ENCODE assay signal across 7 cellular contexts in the genomic region with DNA sequence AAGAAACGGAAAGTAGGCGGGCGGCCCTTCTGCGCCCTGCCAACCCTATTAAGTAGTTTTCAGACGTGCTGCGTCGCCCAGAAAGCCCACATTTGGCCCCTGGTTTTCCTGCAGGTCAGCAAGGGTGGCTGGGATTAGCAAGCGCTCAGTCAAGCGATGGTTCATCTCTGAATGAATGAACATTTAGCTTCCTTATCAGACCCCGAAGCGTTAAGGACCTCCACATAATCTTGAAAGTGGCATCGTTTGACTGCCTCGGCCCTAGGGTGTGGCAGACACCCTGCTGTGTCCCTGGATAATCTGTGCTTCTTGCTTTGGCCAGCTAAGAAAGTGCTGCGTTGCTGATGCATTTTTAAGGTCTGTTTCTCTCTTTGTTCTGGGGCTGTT.
DNase-seq lines count a peak whose midpoint lies in the region; ATAC-seq and TF ChIP-seq lines count a peak whose summit lies in the region.

No MANE protein-coding gene starts in this region.

- H3K27ac Mint-ChIP-seq in nephron progenitor cell = no peak overlapping the region

- peaks cover 20% of the 10 kb centered on the region for H3K4me1 Mint-ChIP-seq in nephron progenitor cell

- TF ChIP-seq CTCF in nephron progenitor cell (IDR thresholded peaks at IDR 0.05) = no peak

- peaks cover 21% of the 10 kb centered on the region for H3K36me3 Mint-ChIP-seq in nephron progenitor cell (ENCODE audit: low read depth)

- DNase-seq in LoVo (ENCODE audit: low spot score) (peak; percentile 31), nephron progenitor cell (no peak)
- no peak for DNase-seq in stimulated activated CD4-positive, alpha-beta T cell treated with anti-CD3 and anti-CD28 coated beads, Interleukin-12 subunit alpha, Interleukin-12 subunit beta, amount 100 ng/mL, for 4 hours

- peaks cover 0 to 16% of the 10 kb centered on the region in 2 donors for H3K36me3 ChIP-seq in duodenal mucosa (ENCODE audit: control insufficient read depth in 1 of 2, insufficient read depth in 2 of 2, low read length in 2 of 2)

- peak overlapping the region; percentile 80 to 84 for H3K9ac ChIP-seq in duodenal mucosa (ENCODE audit: low read depth in 1 of 2, low read length in 2 of 2)

- peak overlapping the region; percentile 81 for H3K4me3 Mint-ChIP-seq in nephron progenitor cell

- H3K27me3 Mint-ChIP-seq in nephron progenitor cell (ENCODE audit: low read depth, poor library complexity) = peaks cover 4% of the 10 kb centered on the region

- no peaks in the 10 kb centered on the region for H3K9me3 ChIP-seq in duodenal mucosa (ENCODE audit: control insufficient read depth in 1 of 2, low read length in 2 of 2)

- no peaks in the 10 kb centered on the region for H3K27me3 ChIP-seq in duodenal mucosa (ENCODE audit: control insufficient read depth in 1 of 2, insufficient read depth in 2 of 2, low read length in 2 of 2)

- peak overlapping the region; percentile 70 for H3K27ac ChIP-seq in duodenal mucosa (ENCODE audit: low read depth, low read length)

- ATAC-seq in GM19438 (IDR thresholded peaks at IDR 0.05; ENCODE audit: low read depth, unreplicated experiment) = peak; percentile 9
- ATAC-seq in HG02610 (IDR thresholded peaks at IDR 0.05; ENCODE audit: unreplicated experiment) = no peak
- ATAC-seq in GM18519 (IDR thresholded peaks at IDR 0.05; ENCODE audit: low FRiP score, unreplicated experiment) = no peak

- peaks cover 8 to 12% of the 10 kb centered on the region in 2 donors for H3K4me1 ChIP-seq in duodenal mucosa (ENCODE audit: control insufficient read depth in 1 of 2, insufficient read depth in 2 of 2, low read length in 2 of 2)

- no peaks in the 10 kb centered on the region for H3K9me3 Mint-ChIP-seq in nephron progenitor cell

- peak overlapping the region; percentile 75 to 88 for H3K4me3 ChIP-seq in duodenal mucosa (ENCODE audit: low read depth in 1 of 2, low read length in 2 of 2)
